In the genomic region with DNA sequence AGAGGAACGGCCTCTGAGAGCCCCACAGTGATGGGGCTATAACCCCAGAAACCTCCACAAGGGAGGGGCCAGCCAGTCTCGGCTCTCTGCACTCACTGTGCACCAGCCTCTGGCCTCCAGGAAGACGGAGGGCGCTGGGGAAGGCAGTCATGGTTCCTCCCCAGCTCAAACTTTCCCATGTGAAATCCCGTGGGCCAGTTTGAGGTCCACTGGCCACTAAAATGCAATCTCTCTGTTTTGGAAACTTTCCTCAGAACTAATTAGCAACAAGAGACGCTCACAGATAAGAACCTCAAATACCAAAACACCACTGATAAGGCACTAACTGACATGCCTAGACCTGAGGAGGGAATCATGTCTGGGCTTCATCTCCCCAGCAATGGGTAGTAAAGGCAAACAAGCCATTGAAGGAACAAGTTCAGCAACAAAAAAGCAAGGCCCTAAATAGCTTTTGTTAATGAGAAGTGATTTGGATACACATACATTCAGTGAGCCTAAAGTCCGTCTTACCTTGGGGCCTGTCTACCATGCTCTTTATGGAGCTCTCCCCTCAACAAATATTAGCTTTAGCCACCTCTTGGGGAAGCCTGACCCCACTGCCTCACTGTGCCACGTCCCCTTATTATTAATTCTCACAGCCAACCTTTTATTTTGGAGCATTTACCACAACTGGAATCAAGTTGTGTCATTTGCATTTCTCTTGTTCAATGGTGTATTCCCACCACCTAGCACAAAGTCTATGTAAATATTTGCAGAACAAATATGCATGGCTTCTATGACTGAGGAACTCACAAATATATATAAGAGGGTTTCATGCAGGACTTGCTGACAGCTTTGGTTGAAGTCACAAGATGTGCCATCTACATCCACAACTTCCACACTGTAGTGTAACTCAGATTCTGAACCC, we compare ENCODE assay signal across 1 cellular context.
TF ChIP-seq lines count a peak whose summit lies in the region.

No MANE protein-coding gene starts in this region.

TF ChIP-seq in GM12878, 131 proteins besides CTCF, POLR2A, EP300 and RAD21 (continued from another document):
- TF ChIP-seq IKZF2 (IDR thresholded peaks at IDR 0.05), result peak; percentile 27 to 36; a peak in 2 of 4 replicates
- TF ChIP-seq YBX1 (IDR thresholded peaks at IDR 0.05), result no peak
